ENCODE assay signal across 8 cellular contexts in the genomic region with DNA sequence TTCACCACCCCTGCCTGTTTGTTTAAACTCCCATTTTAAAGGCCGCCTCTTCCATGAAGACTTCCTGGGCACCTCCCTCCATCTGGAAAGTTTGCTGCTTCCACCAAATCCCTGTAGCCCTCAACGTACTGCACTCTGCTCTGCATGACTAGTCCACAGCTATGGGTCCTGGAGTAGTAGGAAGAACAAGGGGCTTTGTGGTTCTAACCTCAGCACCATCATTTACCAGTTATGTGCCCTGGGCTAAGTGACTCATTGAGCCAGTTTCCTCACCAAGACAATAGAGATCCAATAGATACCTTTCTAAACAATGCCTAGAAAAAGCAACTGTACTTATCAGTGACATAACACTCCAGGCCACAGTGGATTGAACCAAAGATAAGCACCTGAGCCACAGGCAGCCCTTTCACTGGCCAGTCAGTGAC. TPM values are rescaled to one million over a fixed set of nuclear protein-coding genes. Genes with fewer than 3 reads are reported as not detected.
DNase-seq lines count a peak whose midpoint lies in the region; ATAC-seq, FAIRE-seq and TF ChIP-seq lines count a peak whose summit lies in the region.

No MANE protein-coding gene starts in this region.

- H3K9ac ChIP-seq in IMR-90 (ENCODE audit: low read depth, low read length) (0 out of 2 replicates have a peak overlapping the region, but pooled peaks have one; percentile 7), keratinocyte (ENCODE audit: control insufficient read depth, extremely low read depth, insufficient read depth, low read length) (no peak overlapping the region)

- TF ChIP-seq CTCF in IMR-90 (conservative IDR thresholded peaks at IDR 0.05; ENCODE audit: low read depth, low read length), result no peak
- no peak for TF ChIP-seq CTCF in keratinocyte (optimal IDR thresholded peaks at IDR 0.05 in 1 of 3, IDR thresholded peaks at IDR 0.05 in 1 of 3, conservative IDR thresholded peaks at IDR 0.05 in 1 of 3; ENCODE audit: extremely low read depth in 1 of 3, insufficient read depth in 2 of 3, low read length in 3 of 3)

- peak overlapping the region; percentile 77 for H4K5ac ChIP-seq in IMR-90 (ENCODE audit: low read depth, low read length)

- FAIRE-seq in keratinocyte (lab: Jason Lieb, UNC), result no peak

- H4K8ac ChIP-seq in IMR-90 (ENCODE audit: low read depth in 2 of 2, low read length in 2 of 2), result peak overlapping the region; percentile 77 to 91

- H3K79me1 ChIP-seq in IMR-90 (ENCODE audit: low read depth in 1 of 2, low read length in 2 of 2), result peaks cover 0 to 34% of the 10 kb centered on the region in 2 experiments; a peak in 2 of 4 replicates

- no peaks in the 10 kb centered on the region for H3K36me3 Mint-ChIP-seq in activated naive CD4-positive, alpha-beta T cell treated with anti-CD3 and anti-CD28 coated beads, Interleukin-2, amount 50 U/mL, for 24 hours

- peak overlapping the region; percentile 94 for H3K4ac ChIP-seq in IMR-90 (ENCODE audit: low read depth, low read length)

- H3K27ac ChIP-seq in IMR-90 (ENCODE audit: insufficient read depth, low read length) (peak overlapping the region; percentile 93), keratinocyte (ENCODE audit: control insufficient read depth, insufficient read depth, low read length) (peak overlapping the region; percentile 77)

- peak overlapping the region; percentile 77 for H3K18ac ChIP-seq in IMR-90 (ENCODE audit: low read depth, low read length)

- peak overlapping the region; percentile 95 for H2BK15ac ChIP-seq in IMR-90 (ENCODE audit: low read depth, low read length)

- peak overlapping the region; percentile 83 for H3K27ac Mint-ChIP-seq in activated naive CD4-positive, alpha-beta T cell treated with anti-CD3 and anti-CD28 coated beads, Interleukin-2, amount 50 U/mL, for 24 hours

- H2AFZ ChIP-seq in IMR-90 (replicated peaks; ENCODE audit: low read length, poor library complexity) (peak overlapping the region; percentile 47), keratinocyte (ENCODE audit: control insufficient read depth, low read length) (no peak overlapping the region)

- H3K4me2 ChIP-seq in IMR-90 (ENCODE audit: low read depth, low read length), result 0 out of 2 replicates have a peak overlapping the region, but pooled peaks have one; percentile 3
- peak overlapping the region; percentile 19 for H3K4me2 ChIP-seq in keratinocyte (ENCODE audit: control insufficient read depth, extremely low read depth, insufficient read depth, low read depth, low read length)

- peak overlapping the region; percentile 96 for H2BK5ac ChIP-seq in IMR-90 (ENCODE audit: low read depth, low read length, poor library complexity, severe bottlenecking)

- H3K36me3 ChIP-seq in IMR-90 (ENCODE audit: control insufficient read depth, insufficient read depth, low read length), result no peaks in the 10 kb centered on the region
- H3K36me3 ChIP-seq in keratinocyte (ENCODE audit: control insufficient read depth in 2 of 2, extremely low read depth in 1 of 2, insufficient read depth in 2 of 2, low read length in 2 of 2), result no peaks in the 10 kb centered on the region

- H3K9me1 ChIP-seq in IMR-90 (ENCODE audit: insufficient read depth, low read length), result peaks cover 59% of the 10 kb centered on the region
- H3K9me1 ChIP-seq in keratinocyte (ENCODE audit: control insufficient read depth, extremely low read depth, insufficient read depth, low read length), result no peaks in the 10 kb centered on the region

- no peaks in the 10 kb centered on the region for H3K9me3 Mint-ChIP-seq in activated naive CD4-positive, alpha-beta T cell treated with anti-CD3 and anti-CD28 coated beads, Interleukin-2, amount 50 U/mL, for 24 hours

- H3K56ac ChIP-seq in IMR-90 (ENCODE audit: extremely low read depth, insufficient read depth, low read length), result peak overlapping the region; percentile 91

- POLR2A ChIA-PET in IMR-90 (lab: Charles Lee; ENCODE audit: unreplicated experiment), result no interaction called here

- intact Hi-C loops in IMR-90 (cut with micrococcal nuclease), result no loop called here

- peak overlapping the region; percentile 73 for H3K14ac ChIP-seq in IMR-90 (replicated peaks; ENCODE audit: low read depth, low read length)

- H3K27me3 ChIP-seq in IMR-90 (ENCODE audit: control insufficient read depth, insufficient read depth, low read length) (no peaks in the 10 kb centered on the region), keratinocyte (ENCODE audit: control insufficient read depth, extremely low read depth, insufficient read depth, low read length) (no peaks in the 10 kb centered on the region)

- H2BK120ac ChIP-seq in IMR-90 (ENCODE audit: low read depth, low read length), result peak overlapping the region; percentile 93

- no peaks in the 10 kb centered on the region for H3K27me3 Mint-ChIP-seq in activated naive CD4-positive, alpha-beta T cell treated with anti-CD3 and anti-CD28 coated beads, Interleukin-2, amount 50 U/mL, for 24 hours

- peak overlapping the region; percentile 83 for H2BK20ac ChIP-seq in IMR-90 (ENCODE audit: low read depth, low read length)

- H3K23ac ChIP-seq in IMR-90 (ENCODE audit: low read depth, low read length), result peak overlapping the region; percentile 87

- H3K4me1 ChIP-seq in IMR-90 (ENCODE audit: control insufficient read depth, insufficient read depth, low read length) (peaks cover 44% of the 10 kb centered on the region), keratinocyte (ENCODE audit: control insufficient read depth, extremely low read depth, insufficient read depth, low read length) (peaks cover 75% of the 10 kb centered on the region)

- WGBS in IMR-90 (ENCODE audit: extremely low coverage in 2 of 2, insufficient read length in 1 of 2), 2 experiments, result no CpG with 5 or more reads among the region's 2 CpGs

- H4K20me1 ChIP-seq in IMR-90 (ENCODE audit: insufficient read depth, low read length), result no peaks in the 10 kb centered on the region
- no peaks in the 10 kb centered on the region for H4K20me1 ChIP-seq in keratinocyte (ENCODE audit: control insufficient read depth, extremely low read depth, insufficient read depth, low read length)

- DNase-seq in AG08395 (ENCODE audit: low spot score) (peak; percentile 85), IMR-90 (peak; percentile 95), keratinocyte (ENCODE audit: low read depth, low spot score) (peak; percentile 87), NCI-H128 (lab: John Stamatoyannopoulos, UW; ENCODE audit: unreplicated experiment) (no peak), NCI-H2107 (lab: John Stamatoyannopoulos, UW) (no peak), NCI-H2029 treated with DMSO at 0.1 percent for 48 hours (lab: John Stamatoyannopoulos, UW) (no peak)

- H3K9me3 ChIP-seq in IMR-90 (ENCODE audit: control insufficient read depth, insufficient read depth, low read length) (no peaks in the 10 kb centered on the region), keratinocyte (ENCODE audit: control insufficient read depth, low read depth, low read length) (no peaks in the 10 kb centered on the region)

- in situ Hi-C loops in IMR-90 (cut with MboI; ENCODE audit: low sequenced_read_pairs), result no loop called here

- H3K79me2 ChIP-seq in keratinocyte (ENCODE audit: control insufficient read depth, insufficient read depth, low read length), result no peaks in the 10 kb centered on the region

- H3K4me3 ChIP-seq in IMR-90 (ENCODE audit: insufficient read depth, low read depth, low read length), result no peak overlapping the region
- H3K4me3 ChIP-seq in keratinocyte (ENCODE audit: control insufficient read depth in 2 of 3, extremely low read depth in 1 of 3, insufficient read depth in 2 of 3, low read depth in 1 of 3, low read length in 3 of 3), result no peak overlapping the region

- peak overlapping the region; percentile 95 for H4K91ac ChIP-seq in IMR-90 (ENCODE audit: insufficient read depth, low read depth, low read length)

- peak overlapping the region; percentile 77 for H2AK5ac ChIP-seq in IMR-90 (ENCODE audit: low read depth, low read length)

- TF ChIP-seq RAD21 in IMR-90 (IDR thresholded peaks at IDR 0.05; ENCODE audit: low read length), result peak; percentile 29; the same call in 1 of the 2 replicates

- peak overlapping the region; percentile 53 for H3K4me3 Mint-ChIP-seq in activated naive CD4-positive, alpha-beta T cell treated with anti-CD3 and anti-CD28 coated beads, Interleukin-2, amount 50 U/mL, for 24 hours

- CTCF ChIA-PET in IMR-90 (lab: Yijun Ruan, JAX), result interaction anchor here (0.5 kb wide), 1 partner anchor 38 kb away, joined by 3 read pairs; no protein-coding TSS in a partner anchor

- peaks cover 45% of the 10 kb centered on the region for H3K4me1 Mint-ChIP-seq in activated naive CD4-positive, alpha-beta T cell treated with anti-CD3 and anti-CD28 coated beads, Interleukin-2, amount 50 U/mL, for 24 hours

- H2AK9ac ChIP-seq in IMR-90 (replicated peaks; ENCODE audit: low read depth, low read length, poor library complexity), result peak overlapping the region; percentile 21

- no TSS peak for BruUV-seq in IMR-90 (replicated peaks; lab: Mats Ljungman, UMichigan)

- dilution Hi-C loops in IMR-90 (cut with HindIII; ENCODE audit: low sequenced_read_pairs, unreplicated experiment) (no loop called here), keratinocyte (cut with MboI; ENCODE audit: extremely low pct_ligation_motif_present, low sequenced_read_pairs) (no loop called here)

- no peak; the same call in 1 of the 2 replicates for TF ChIP-seq POLR2A in IMR-90 (IDR thresholded peaks at IDR 0.05; ENCODE audit: low read depth, low read length)

- peak; percentile 10; the same call in 1 of the 2 replicates for ATAC-seq in IMR-90 (ENCODE audit: low read depth)
- no peak for ATAC-seq in HG03342 (IDR thresholded peaks at IDR 0.05; ENCODE audit: unreplicated experiment)

TF ChIP-seq in IMR-90, 13 proteins besides CTCF, POLR2A, EP300 and RAD21 (continues in another document):
- TF ChIP-seq CHD1 (IDR thresholded peaks at IDR 0.05; ENCODE audit: low read depth, low read length), result no peak
- TF ChIP-seq RCOR1 (IDR thresholded peaks at IDR 0.05; ENCODE audit: insufficient replicate concordance, low read length), result peak; percentile 37
- TF ChIP-seq RFX5 (IDR thresholded peaks at IDR 0.05; ENCODE audit: low read depth, low read length), result no peak
- TF ChIP-seq MAFK (IDR thresholded peaks at IDR 0.05; ENCODE audit: low read depth, low read length), result no peak
- TF ChIP-seq FOS (IDR thresholded peaks at IDR 0.05; ENCODE audit: low read depth, low read length), result peak; percentile 88
- TF ChIP-seq CEBPB (IDR thresholded peaks at IDR 0.05; ENCODE audit: low read depth, low read length), result peak; percentile 74

RNA-seq across cellular contexts. Expression of gene LTBP2, which starts 8.5 kb away (rescaled TPM):
- 23.8 and 26.7 TPM in 2 replicates for total RNA-seq in IMR-90 (2012; rRNA removed)
- polyA plus RNA-seq in IMR-90 (2012; rRNA removed), result 79.3 and 81.8 TPM in 2 replicates
- polyA plus RNA-seq in IMR-90 (2012; cell fraction: cytosol; rRNA removed), result 49.1 and 65.1 TPM in 2 replicates
- polyA plus RNA-seq in IMR-90 (2012; cell fraction: nucleus; rRNA removed; ENCODE audit: low replicate concordance), result 57.1 and 111 TPM in 2 replicates
- 23.9 to 40.7 TPM (median 26.6 TPM) in 3 replicates for polyA plus RNA-seq in keratinocyte
- 12.1 TPM for polyA plus RNA-seq in keratinocyte (2011; ENCODE audit: low read depth)
- 19.5 and 28.2 TPM in 2 replicates for polyA plus RNA-seq in keratinocyte (2011; cell fraction: cytosol; rRNA removed)
- 118 and 155 TPM in 2 replicates for polyA plus RNA-seq in keratinocyte (2011; cell fraction: nucleus; rRNA removed)
- 11.7 and 64.1 TPM in 2 replicates for polyA plus RNA-seq in keratinocyte (2012; ENCODE audit: low replicate concordance)
- 66.1 to 143 TPM (median 68.5 TPM) in 3 replicates for polyA minus RNA-seq in keratinocyte
- 89.6 TPM for polyA minus RNA-seq in keratinocyte (2011; cell fraction: cytosol; rRNA and poly(A)+ RNA removed)
- polyA minus RNA-seq in keratinocyte (2011; cell fraction: nucleus; rRNA and poly(A)+ RNA removed), result 195 and 210 TPM in 2 replicates

Comparison
In these comparisons a context has a peak if more than half of its experiments do, and no peak if none do; other contexts are left out.
1. DNase-seq: peak in AG08395 (single experiment), IMR-90 (single experiment) and keratinocyte (single experiment); none in NCI-H128 (single experiment), NCI-H2107 (single experiment) and NCI-H2029 treated with DMSO at 0.1 percent for 48 hours (single experiment).